In genomic region chr5:11941566-11941965, GRCh38 we compare ENCODE assay signal across 36 cellular contexts. TPM values are rescaled to one million over a fixed set of nuclear protein-coding genes. Genes with fewer than 3 reads are reported as not detected.
"Had no signal": no experiment of that assay in that cellular context is flagged by ENCODE, and none has a peak within 500 bp of the region (broad histone marks: within the 10 kb centered on the region; RNA-seq: fewer than 3 reads in every experiment).

No MANE protein-coding gene starts in this region.

- H3K4me3 Mint-ChIP-seq: activated CD8-positive, alpha-beta T cell treated with anti-CD3 and anti-CD28 coated beads for 36 hours; activated naive CD4-positive, alpha-beta T cell treated with anti-CD3 and anti-CD28 coated beads, Interleukin-2, amount 10 ng/mL, durations not matched to agents 7 days and 5 days; activated naive CD8-positive, alpha-beta T cell; activated naive CD8-positive, alpha-beta T cell treated with anti-CD3 and anti-CD28 coated beads, Interleukin-2, amount 50 U/mL, for 24 hours had no signal

- H3K36me3 Mint-ChIP-seq: activated naive CD4-positive, alpha-beta T cell treated with anti-CD3 and anti-CD28 coated beads, Interleukin-2, amount 10 ng/mL, durations not matched to agents 7 days and 5 days; activated naive CD8-positive, alpha-beta T cell had no signal

- H3K27ac ChIP-seq: brain microvascular endothelial cell, Peyer's patch, WERI-Rb-1 had no signal

- H3K27me3 Mint-ChIP-seq: activated CD8-positive, alpha-beta T cell treated with anti-CD3 and anti-CD28 coated beads for 36 hours; activated naive CD4-positive, alpha-beta T cell treated with anti-CD3 and anti-CD28 coated beads, Interleukin-2, amount 10 ng/mL, durations not matched to agents 7 days and 5 days; activated naive CD8-positive, alpha-beta T cell; activated naive CD8-positive, alpha-beta T cell treated with anti-CD3 and anti-CD28 coated beads, Interleukin-2, amount 50 U/mL, for 24 hours had no signal

- DNase-seq: activated CD4-positive, alpha-beta T cell treated with anti-CD3 and anti-CD28 coated beads for 1 hour; activated CD4-positive, alpha-beta T cell treated with anti-CD3 and anti-CD28 coated beads for 48 hours; activated CD4-positive, alpha-beta T cell treated with anti-CD3 and anti-CD28 coated beads, Interleukin-2, amount 50 U/mL, for 4 hours; activated CD4-positive, CD25-positive, alpha-beta regulatory T cell; activated CD8-positive, alpha-beta T cell treated with anti-CD3 and anti-CD28 coated beads for 36 hours; activated naive CD4-positive, alpha-beta T cell treated with anti-CD3 and anti-CD28 coated beads, Interleukin-2, amount 10 ng/mL, durations not matched to agents 7 days and 5 days; activated naive CD8-positive, alpha-beta T cell treated with anti-CD3 and anti-CD28 coated beads, Interleukin-2, amount 50 U/mL, for 24 hours; activated T-cell treated with anti-CD3 and anti-CD28 coated beads, Interleukin-2, amount 50 U/mL, for 1 hour; anterior cingulate cortex; brain microvascular endothelial cell; Kasumi-1; KG1; MM.1S; MV-4-11; NCI-H1092; NCI-H1436 treated with DMSO at 0.1 percent for 48 hours; NCI-H1694 treated with DMSO at 0.1 percent for 48 hours; NCI-H2029; NCI-H345; NCI-H510A; NCI-H526; NCI-H748 treated with DMSO at 0.1 percent for 48 hours; NK-92 treated with Interleukin-12 subunit alpha and Interleukin-12 subunit beta, amount 100 ng/mL, for 24 hours; PC-3; Peyer's patch; RPMI8226; SIG-M5; SW 1271; T-helper 1 cell; T-helper 2 cell; T-helper 9 cell; WERI-Rb-1 had no signal

- H3K4me3 ChIP-seq: Peyer's patch had no signal

- H3K27me3 ChIP-seq: brain microvascular endothelial cell, Peyer's patch had no signal

- H3K4me1 Mint-ChIP-seq: activated naive CD4-positive, alpha-beta T cell treated with anti-CD3 and anti-CD28 coated beads, Interleukin-2, amount 10 ng/mL, durations not matched to agents 7 days and 5 days; activated naive CD8-positive, alpha-beta T cell treated with anti-CD3 and anti-CD28 coated beads, Interleukin-2, amount 50 U/mL, for 24 hours had no signal

- H3K36me3 ChIP-seq: brain microvascular endothelial cell, Peyer's patch, WERI-Rb-1 had no signal

- ATAC-seq: activated CD8-positive, alpha-beta T cell treated with anti-CD3 and anti-CD28 coated beads for 36 hours; activated naive CD8-positive, alpha-beta T cell treated with anti-CD3 and anti-CD28 coated beads, Interleukin-2, amount 50 U/mL, for 24 hours; PC-3; Right ventricle myocardium inferior had no signal

- H3K27ac Mint-ChIP-seq: activated CD8-positive, alpha-beta T cell treated with anti-CD3 and anti-CD28 coated beads for 36 hours; activated naive CD4-positive, alpha-beta T cell treated with anti-CD3 and anti-CD28 coated beads, Interleukin-2, amount 10 ng/mL, durations not matched to agents 7 days and 5 days; activated naive CD8-positive, alpha-beta T cell; activated naive CD8-positive, alpha-beta T cell treated with anti-CD3 and anti-CD28 coated beads, Interleukin-2, amount 50 U/mL, for 24 hours; activated T-helper 2 cell treated with anti-CD3 and anti-CD28 coated beads, Interferon-gamma antibody, Interleukin-2, Interleukin-4, amounts not matched to agents 10 μg/mL and 5 μg/mL and 100 μg/mL, durations not matched to agents 14 hours and 24 hours and 36 hours had no signal

- H3K4me1 ChIP-seq: Peyer's patch had no signal

RNA-seq across cellular contexts. Expression of gene CTNND2, which starts 37.3 kb away (rescaled TPM):
- total RNA-seq: activated CD8-positive, alpha-beta memory T cell treated with anti-CD3 and anti-CD28 coated beads for 36 hours; activated CD8-positive, alpha-beta T cell treated with anti-CD3 and anti-CD28 coated beads for 36 hours; activated T-helper 2 cell treated with anti-CD3 and anti-CD28 coated beads, Interferon-gamma antibody, Interleukin-2, Interleukin-4, amounts not matched to agents 10 μg/mL and 5 μg/mL and 100 μg/mL, durations not matched to agents 14 hours and 24 hours and 36 hours had no signal
